In the genomic region with DNA sequence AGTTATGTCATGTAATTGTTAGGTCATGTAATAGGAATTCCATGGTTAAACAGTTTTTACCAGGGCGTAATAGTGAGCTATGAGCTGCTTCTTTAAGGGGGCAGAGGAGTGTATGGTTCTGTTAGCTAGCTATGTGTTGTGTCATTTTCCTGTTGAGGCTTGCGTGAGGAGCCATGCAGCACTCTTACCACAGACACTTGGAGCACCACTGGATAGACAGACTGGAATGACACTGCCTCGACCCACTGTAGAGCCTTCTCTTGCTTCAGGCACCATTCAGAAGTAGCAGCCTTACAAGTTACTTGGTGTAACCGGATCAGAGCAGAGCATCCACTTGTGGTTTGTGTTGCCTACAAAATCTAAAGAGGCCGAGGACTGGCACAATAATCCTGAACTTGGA, we compare ENCODE assay signal across 14 cellular contexts. TPM values are rescaled to one million over a fixed set of nuclear protein-coding genes. Genes with fewer than 3 reads are reported as not detected.
DNase-seq lines count a peak whose midpoint lies in the region; TF ChIP-seq lines count a peak whose summit lies in the region.
"Had no signal": no experiment of that assay in that cellular context is flagged by ENCODE, and none has a peak within 500 bp of the region (broad histone marks: within the 10 kb centered on the region; RNA-seq: fewer than 3 reads in every experiment).

No MANE protein-coding gene starts in this region.

- no peak overlapping the region for H3K4me2 ChIP-seq in H9 (ENCODE audit: insufficient read depth, insufficient read length, low read length)
- H3K4me2 ChIP-seq: A549, KMS-11 had no signal

- H3K79me2 ChIP-seq in ACC112 (ENCODE audit: control insufficient read depth, insufficient read depth, low read length, unreplicated experiment), result no peaks in the 10 kb centered on the region
- no peaks in the 10 kb centered on the region for H3K79me2 ChIP-seq in H9 (ENCODE audit: insufficient read depth, low read length)

- H3K36me3 ChIP-seq in ACC112 (ENCODE audit: insufficient read depth, low read length), result no peaks in the 10 kb centered on the region
- H3K36me3 ChIP-seq in H7 (replicated peaks; ENCODE audit: control insufficient read depth, insufficient read depth, low read length), result no peaks in the 10 kb centered on the region
- H3K36me3 ChIP-seq: thoracic aorta had no signal

- H3K23me2 ChIP-seq in H9 (ENCODE audit: insufficient read length, low read depth, low read length, poor library complexity, severe bottlenecking), result no peaks in the 10 kb centered on the region

- WGBS in H9 (ENCODE audit: extremely low coverage, insufficient read length, low lambda C conversion rate), result no CpG with 5 or more reads among the region's 5 CpGs

- no peak overlapping the region for H4K8ac ChIP-seq in H9 (replicated peaks; ENCODE audit: insufficient read length, low read depth, low read length)

- no peak overlapping the region for H3K4ac ChIP-seq in H9 (ENCODE audit: low read depth, low read length)

- H3K9me3 Mint-ChIP-seq in H9, result peaks cover 11 to 17% of the 10 kb centered on the region in 2 experiments
- H3K9me3 Mint-ChIP-seq: activated T-cell treated with anti-CD3 and anti-CD28 coated beads, Interleukin-2, amount 50 U/mL, for 4 hours had no signal

- H2BK20ac ChIP-seq in H9 (ENCODE audit: low read depth, low read length, poor library complexity, severe bottlenecking), result no peak overlapping the region

- H3K9ac ChIP-seq in H9 (ENCODE audit: extremely low read depth, insufficient read length, low read length), result no peak overlapping the region
- H3K9ac ChIP-seq: KMS-11 had no signal

- H4K5ac ChIP-seq in H9 (ENCODE audit: insufficient read length, low read depth, low read length), result no peak overlapping the region

- peaks cover 5 to 11% of the 10 kb centered on the region in 2 experiments for H3K4me1 Mint-ChIP-seq in H9

- no peak overlapping the region for H3K4me3 Mint-ChIP-seq in H9
- H3K4me3 Mint-ChIP-seq: activated T-cell treated with anti-CD3 and anti-CD28 coated beads, Interleukin-2, amount 50 U/mL, for 4 hours had no signal

- no peak overlapping the region for H2BK12ac ChIP-seq in H9 (ENCODE audit: insufficient read length, low read depth, low read length)

- H2AFZ ChIP-seq in ACC112 (ENCODE audit: low read length, unreplicated experiment) (no peak overlapping the region), H9 (ENCODE audit: low read length) (no peak overlapping the region)

- no peaks in the 10 kb centered on the region for H4K20me1 ChIP-seq in H9 (ENCODE audit: control insufficient read depth, insufficient read depth, insufficient read length)

- peaks cover 15% of the 10 kb centered on the region for H3K27me3 Mint-ChIP-seq in H9 (ENCODE audit: low read depth)

- no peaks in the 10 kb centered on the region for H3K9me3 ChIP-seq in H9 (ENCODE audit: control insufficient read depth, low read depth, low read length)
- H3K9me3 ChIP-seq: thoracic aorta had no signal

- TF ChIP-seq CTCF in H9 (conservative IDR thresholded peaks at IDR 0.05), result no peak

- no peak overlapping the region for H2BK15ac ChIP-seq in H9 (ENCODE audit: low read depth, low read length)

- H3K36me3 Mint-ChIP-seq in H9 (ENCODE audit: insufficient read depth in 1 of 3, low read depth in 3 of 3), result peaks cover 0 to 4% (median 0%) of the 10 kb centered on the region in 3 experiments; a peak in 1 of 7 replicates

- H3K4me3 ChIP-seq in ACC112 (ENCODE audit: low read depth, low read length), result no peak overlapping the region
- H3K4me3 ChIP-seq in H7 (ENCODE audit: insufficient read depth, low read depth, low read length), result no peak overlapping the region
- H3K4me3 ChIP-seq: A549, thoracic aorta had no signal

- no peak overlapping the region for H2BK5ac ChIP-seq in H9 (ENCODE audit: insufficient read length, low read length)

- peak; percentile 97 for DNase-seq in HT1080 (ENCODE audit: low read depth)
- DNase-seq in amniotic stem cell (lab: John Stamatoyannopoulos, UW), result peak; percentile 92
- peak; percentile 54 for DNase-seq in hepatic stellate cell (ENCODE audit: low spot score)
- DNase-seq in H7, result no peak
- DNase-seq in stimulated activated CD4-positive, alpha-beta T cell treated with anti-CD3 and anti-CD28 coated beads, Interleukin-2, amount 100 ng/mL, for 24 hours, result no peak
- no peak for DNase-seq in DMS 273 (lab: John Stamatoyannopoulos, UW; ENCODE audit: unreplicated experiment)
- DNase-seq in H9, result no peak
- DNase-seq: activated T-cell treated with anti-CD3 and anti-CD28 coated beads, Interleukin-2, amount 50 U/mL, for 4 hours; NCI-H526 treated with DMSO at 0.1 percent for 48 hours; stimulated activated CD4-positive, alpha-beta T cell treated with anti-CD3 and anti-CD28 coated beads, Interleukin-4, amount 100 ng/mL, for 4 hours had no signal

- H3K27me3 ChIP-seq in ACC112 (ENCODE audit: insufficient read depth, low read length), result no peaks in the 10 kb centered on the region
- H3K27me3 ChIP-seq in H7 (ENCODE audit: control insufficient read depth, insufficient read depth, low read length), result no peaks in the 10 kb centered on the region
- no peaks in the 10 kb centered on the region for H3K27me3 ChIP-seq in H9 (ENCODE audit: insufficient read depth, low read length)

- no peak overlapping the region for H2AK5ac ChIP-seq in H9 (ENCODE audit: insufficient read length, low read length)

- H3K27ac Mint-ChIP-seq in H9, result no peak overlapping the region

- H3K79me1 ChIP-seq in H9 (ENCODE audit: insufficient read depth, low read depth, low read length, poor library complexity, severe bottlenecking), result no peaks in the 10 kb centered on the region

- H3K14ac ChIP-seq in H9 (ENCODE audit: insufficient read depth, low read length), result no peak overlapping the region

- H3K56ac ChIP-seq in H9 (ENCODE audit: insufficient read length, low read depth, low read length), result no peak overlapping the region

- H2BK120ac ChIP-seq in H9 (ENCODE audit: low read depth, low read length, poor library complexity, severe bottlenecking), result no peak overlapping the region

- H3K18ac ChIP-seq in H9 (ENCODE audit: insufficient read length, low read depth, low read length), result no peak overlapping the region

- no peak overlapping the region for H3T11ph ChIP-seq in H9 (ENCODE audit: low read length)

- no peak overlapping the region for H3K23ac ChIP-seq in H9 (ENCODE audit: insufficient read length, low read depth, low read length)

- no peak overlapping the region for H4K91ac ChIP-seq in H9 (ENCODE audit: insufficient read length, low read depth, low read length)

- H3K4me1 ChIP-seq in ACC112 (ENCODE audit: control insufficient read depth, insufficient read depth, low read length, unreplicated experiment), result peaks cover 28% of the 10 kb centered on the region
- H3K4me1 ChIP-seq in H9 (ENCODE audit: insufficient read depth, low read length), result no peaks in the 10 kb centered on the region; the same call in 1 of the 2 replicates

- peak overlapping the region; percentile 75 for H3K27ac ChIP-seq in ACC112 (ENCODE audit: low read depth, low read length)
- H3K27ac ChIP-seq in H9 (ENCODE audit: insufficient read length, low read depth, low read length), result no peak overlapping the region
- H3K27ac ChIP-seq: KMS-11, thoracic aorta had no signal

RNA-seq across cellular contexts. Expression of a gene that starts 28.3 kb away (rescaled TPM):
- total RNA-seq in HT1080 (2014; rRNA removed; shearing (Covaris generic)), result 3.9 and 5.4 TPM in 2 replicates
- polyA plus RNA-seq in HT1080 (2015; cell fraction: cytosol; rRNA removed), result 11.5 and 12.5 TPM in 2 replicates
- 6.0 and 7.7 TPM in 2 replicates for polyA plus RNA-seq in HT1080 (2015; cell fraction: nucleus; rRNA removed)
- total RNA-seq in H7 (2014; rRNA removed; shearing (Covaris generic)), result 51.8 and 53.2 TPM in 2 replicates
- 14.5 and 15.3 TPM in 2 replicates for total RNA-seq in H9 (2021)

Comparison
In these comparisons a context has a peak if more than half of its experiments do, and no peak if none do; other contexts are left out.
1. DNase-seq: peak in HT1080 (single experiment), amniotic stem cell (single experiment) and hepatic stellate cell (single experiment); none in H7 (single experiment), stimulated activated CD4-positive, alpha-beta T cell treated with anti-CD3 and anti-CD28 coated beads, Interleukin-2, amount 100 ng/mL, for 24 hours (0 of 2), DMS 273 (single experiment) and H9 (single experiment).